In genomic region chr1:12179111-12179519, GRCh38 we compare ENCODE assay signal across 8 cellular contexts.
A peak's percentile ranks its signal among the peaks of the same experiment; 100 is the strongest.
DNase-seq lines count a peak whose midpoint lies in the region; ATAC-seq lines count a peak whose summit lies in the region.

No MANE protein-coding gene starts in this region.

- DNase-seq in NOMO-1 treated with DMSO at 0.1 percent for 48 hours (lab: John Stamatoyannopoulos, UW; ENCODE audit: unreplicated experiment) (peak; percentile 14), islet precursor cell (peak; percentile 88), COR-L47 (lab: John Stamatoyannopoulos, UW) (no peak), nucleus accumbens (lab: John Stamatoyannopoulos, UW) (no peak)
- DNase-seq in activated T-helper 1 cell treated with anti-CD3 and anti-CD28 coated beads, Interleukin-2, amount 50 U/mL, for 16 hours (ENCODE audit: low read depth in 1 of 2, low spot score in 1 of 2), result peak; percentile 62 to 76
- peak; percentile 71 for DNase-seq in stimulated activated CD8-positive, alpha-beta memory T cell treated with anti-CD3 and anti-CD28 coated beads, Interleukin-4, amount 100 ng/mL, for 24 hours (ENCODE audit: low read depth)

- ATAC-seq in HG03097 (IDR thresholded peaks at IDR 0.05; ENCODE audit: low FRiP score, unreplicated experiment) (no peak), HG02678 (IDR thresholded peaks at IDR 0.05; ENCODE audit: unreplicated experiment) (no peak)

Comparison
In these comparisons a context has a peak if more than half of its experiments do, and no peak if none do; other contexts are left out.
1. DNase-seq: peak in NOMO-1 treated with DMSO at 0.1 percent for 48 hours (single experiment), activated T-helper 1 cell treated with anti-CD3 and anti-CD28 coated beads, Interleukin-2, amount 50 U/mL, for 16 hours (2 of 2), islet precursor cell (single experiment) and stimulated activated CD8-positive, alpha-beta memory T cell treated with anti-CD3 and anti-CD28 coated beads, Interleukin-4, amount 100 ng/mL, for 24 hours (single experiment); none in COR-L47 (single experiment) and nucleus accumbens (0 of 56).